Comparison of ENCODE assay signal across 1 cellular context in the genomic region with DNA sequence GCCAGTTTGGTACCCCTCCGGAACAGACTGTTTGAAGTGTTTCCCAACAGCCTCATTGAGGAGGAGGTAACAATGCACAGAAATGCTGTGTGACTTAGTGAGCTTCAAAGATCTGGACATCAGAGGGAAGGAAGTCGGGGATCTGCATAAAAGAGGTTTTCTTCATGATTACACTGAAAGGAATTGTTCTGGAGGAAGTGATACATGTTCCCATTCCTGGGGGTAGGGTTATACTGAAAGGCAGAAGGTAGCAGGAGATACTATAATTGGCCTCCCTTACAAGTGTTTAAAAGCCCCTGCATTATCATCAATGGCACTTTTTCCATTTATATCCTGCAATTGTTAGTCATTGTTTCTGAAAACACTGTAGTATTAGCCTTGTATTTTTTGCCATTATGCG.
TF ChIP-seq lines count a peak whose summit lies in the region.

No MANE protein-coding gene starts in this region.

TF ChIP-seq in endothelial cell of umbilical vein, 7 proteins besides CTCF, POLR2A, EP300 and RAD21 (continued from another document):
- no peak for TF ChIP-seq MYC (IDR thresholded peaks at IDR 0.05; ENCODE audit: low read depth, low read length)
